In the genomic region with DNA sequence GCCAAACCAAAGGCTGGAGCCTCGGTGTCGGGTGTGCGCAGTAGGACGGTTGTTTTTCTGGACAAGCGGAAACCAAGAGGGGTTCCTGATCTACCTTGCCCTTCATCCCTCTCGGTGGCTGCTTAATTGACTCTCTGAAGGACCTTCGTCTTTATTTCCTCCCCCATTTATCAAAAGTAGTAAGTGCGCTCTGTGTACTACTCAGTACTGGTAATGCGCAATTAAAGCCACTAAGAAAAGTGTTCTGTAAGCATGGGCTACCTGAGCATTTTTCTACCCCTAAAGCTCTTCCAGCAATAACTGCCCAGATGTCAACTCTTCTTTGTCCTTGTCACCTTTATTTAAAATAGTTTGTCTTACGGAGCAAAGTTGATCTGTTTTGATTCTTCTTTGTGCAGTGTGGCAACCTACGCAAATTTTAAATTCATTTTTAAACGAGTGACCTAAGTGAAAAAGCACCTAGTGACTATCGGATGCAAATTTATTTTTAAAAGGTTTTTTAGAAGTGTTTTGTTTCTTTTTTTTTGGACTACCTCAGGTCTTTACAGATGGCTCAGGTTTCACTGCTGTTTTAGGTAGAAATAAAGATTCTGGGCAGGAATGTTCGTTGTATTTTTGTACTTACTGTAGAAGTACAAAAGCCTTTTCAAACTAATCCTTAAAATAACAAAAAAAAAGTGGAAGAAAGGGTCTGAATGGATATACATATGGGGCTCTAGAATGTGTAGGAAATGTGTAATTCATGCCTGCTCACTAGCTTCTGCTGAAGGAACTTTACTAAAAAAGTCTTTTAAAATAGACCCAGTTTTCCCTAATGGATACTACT, we compare ENCODE assay signal across 8 cellular contexts. TPM values are rescaled to one million over a fixed set of nuclear protein-coding genes. Genes with fewer than 3 reads are reported as not detected.
A peak's percentile ranks its signal among the peaks of the same experiment; 100 is the strongest.
DNase-seq lines count a peak whose midpoint lies in the region; ATAC-seq and TF ChIP-seq lines count a peak whose summit lies in the region.

No MANE protein-coding gene starts in this region.

- peaks cover 0 to 60% (median 11%) of the 10 kb centered on the region in 3 donors for H3K4me1 ChIP-seq in gastroesophageal sphincter
- peaks cover 52 to 54% of the 10 kb centered on the region in 2 donors for H3K4me1 ChIP-seq in gastrocnemius medialis

- H3K9me3 ChIP-seq in SK-N-MC (ENCODE audit: low read depth, low read length): no peaks in the 10 kb centered on the region
- no peaks in the 10 kb centered on the region for H3K9me3 ChIP-seq in gastroesophageal sphincter
- no peaks in the 10 kb centered on the region for H3K9me3 ChIP-seq in gastrocnemius medialis

- H3K27ac Mint-ChIP-seq in activated T-cell treated with anti-CD3 and anti-CD28 coated beads, Interleukin-2, amount 50 U/mL, for 24 hours: peak overlapping the region; percentile 91

- no peak for TF ChIP-seq POLR2A in gastroesophageal sphincter (IDR thresholded peaks at IDR 0.05)
- TF ChIP-seq POLR2A in gastrocnemius medialis (IDR thresholded peaks at IDR 0.05): no peak

- TF ChIP-seq EP300 in gastroesophageal sphincter (IDR thresholded peaks at IDR 0.05): no peak

- no peak for TF ChIP-seq CTCF in gastroesophageal sphincter (IDR thresholded peaks at IDR 0.05)
- TF ChIP-seq CTCF in gastrocnemius medialis (IDR thresholded peaks at IDR 0.05 in 4 of 5, conservative IDR thresholded peaks at IDR 0.05 in 1 of 5): no peak

- H3K27me3 ChIP-seq in gastroesophageal sphincter (no peaks in the 10 kb centered on the region), gastrocnemius medialis (no peaks in the 10 kb centered on the region)

- in situ Hi-C loops in gastrocnemius medialis (cut with MboI; ENCODE audit: low sequenced_read_pairs in 4 of 4): loop anchor here in 2 of 4 donors (25.0 kb wide), 2 partner anchors 224 to 399 kb away; no protein-coding TSS in a partner anchor

- ATAC-seq in gastroesophageal sphincter: no peak
- ATAC-seq in gastrocnemius medialis: peak in 1 of 2 donors; percentile 1
- no peak for ATAC-seq in HG03135 (IDR thresholded peaks at IDR 0.05; ENCODE audit: unreplicated experiment)
- no peak for ATAC-seq in HG02885 (IDR thresholded peaks at IDR 0.05; ENCODE audit: poor library complexity, unreplicated experiment)

- H3K4me1 Mint-ChIP-seq in activated T-cell treated with anti-CD3 and anti-CD28 coated beads, Interleukin-2, amount 50 U/mL, for 24 hours (ENCODE audit: low read depth): peaks cover 49% of the 10 kb centered on the region

- DNase-seq in activated T-cell treated with anti-CD3 and anti-CD28 coated beads, Interleukin-2, amount 50 U/mL, for 24 hours: no peak
- no peak for DNase-seq in activated T-cell treated with anti-CD3 and anti-CD28 coated beads, Interleukin-2, amount 50 U/mL, for 48 hours
- DNase-seq in SK-N-MC (ENCODE audit: low read depth, low spot score) (no peak), gastrocnemius medialis (no peak), HuH-7.5 (ENCODE audit: low spot score) (no peak)

- peaks cover 19% of the 10 kb centered on the region for H3K36me3 Mint-ChIP-seq in activated T-cell treated with anti-CD3 and anti-CD28 coated beads, Interleukin-2, amount 50 U/mL, for 24 hours (ENCODE audit: low read depth)

- no peak overlapping the region for H3K27ac ChIP-seq in SK-N-MC
- H3K27ac ChIP-seq in gastroesophageal sphincter: peak overlapping the region; percentile 87 to 98 (median 96)
- H3K27ac ChIP-seq in gastrocnemius medialis: peak overlapping the region; percentile 85 to 96 (median 95)

- peak overlapping the region; percentile 93 for H3K4me3 Mint-ChIP-seq in activated T-cell treated with anti-CD3 and anti-CD28 coated beads, Interleukin-2, amount 50 U/mL, for 24 hours

- no peaks in the 10 kb centered on the region for H3K36me3 ChIP-seq in SK-N-MC (ENCODE audit: insufficient read depth, low read length)
- H3K36me3 ChIP-seq in gastroesophageal sphincter: no peaks in the 10 kb centered on the region
- no peaks in the 10 kb centered on the region for H3K36me3 ChIP-seq in gastrocnemius medialis

- WGBS in gastroesophageal sphincter (ENCODE audit: low coverage in 1 of 2), 2 donors: 14 to 19% methylated on average over 11 to 12 of the region's 14 CpGs

- no peaks in the 10 kb centered on the region for H3K27me3 Mint-ChIP-seq in activated T-cell treated with anti-CD3 and anti-CD28 coated beads, Interleukin-2, amount 50 U/mL, for 24 hours

- H3K4me3 ChIP-seq in SK-N-MC (peak overlapping the region; percentile 99), gastroesophageal sphincter (peak overlapping the region; percentile 91 to 95), gastrocnemius medialis (peak overlapping the region; percentile 70 to 96 (median 86))

- H3K9me3 Mint-ChIP-seq in activated T-cell treated with anti-CD3 and anti-CD28 coated beads, Interleukin-2, amount 50 U/mL, for 24 hours: no peaks in the 10 kb centered on the region

- H3K9ac ChIP-seq in SK-N-MC (ENCODE audit: insufficient read length): peak overlapping the region; percentile 87

- intact Hi-C loops in gastrocnemius medialis (cut with DNase I; ENCODE audit: low total_unique reads): loop anchor here (5.0 to 10.0 kb wide), 4 partner anchors 224 to 1169 kb away; a partner anchor contains a TSS

RNA-seq across cellular contexts. Expression of a gene that starts 2.0 kb away (rescaled TPM):
- total RNA-seq in gastroesophageal sphincter (10 to 100 TPM; 33.1 to 54.2 (median 46.5) TPM), gastrocnemius medialis (10 to 100 TPM; 11.4 to 26.7 (median 16.8) TPM)
